ENCODE assay signal across 16 cellular contexts in the genomic region with DNA sequence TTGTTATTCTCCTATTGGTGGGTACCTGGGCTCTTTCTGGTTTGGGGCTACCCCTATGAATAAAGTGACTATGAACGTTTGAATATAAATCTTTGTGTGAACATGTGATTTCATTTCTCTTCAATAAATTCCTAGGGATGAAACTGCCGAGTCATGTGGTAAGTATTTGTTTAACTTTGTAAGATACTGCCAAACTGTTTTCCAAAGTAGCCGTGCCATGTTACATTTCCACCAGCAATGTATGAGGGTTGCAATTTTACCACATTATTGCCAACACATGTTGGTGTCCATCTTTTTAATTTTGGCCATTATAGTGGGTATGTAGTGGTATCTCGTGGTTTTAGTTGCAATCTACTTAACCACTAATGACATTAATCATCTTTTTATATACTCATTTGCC.
"Had no signal": no experiment of that assay in that cellular context is flagged by ENCODE, and none has a peak within 500 bp of the region (broad histone marks: within the 10 kb centered on the region; RNA-seq: fewer than 3 reads in every experiment).

No MANE protein-coding gene starts in this region.

- H3K27ac ChIP-seq: brain microvascular endothelial cell, coronary artery, hepatocyte, left lung, parathyroid adenoma, tibial nerve had no signal

- H3K4me2 ChIP-seq: hepatocyte had no signal

- H3K4me3 ChIP-seq: coronary artery, hepatocyte, left lung, tibial nerve had no signal

- H3K36me3 ChIP-seq: brain microvascular endothelial cell, left lung, tibial nerve had no signal

- H3K79me2 ChIP-seq: hepatocyte, parathyroid adenoma had no signal

- DNase-seq: activated CD4-positive, alpha-beta T cell treated with anti-CD3 and anti-CD28 coated beads, Interleukin-2, amount 10 ng/mL, durations not matched to agents 7 days and 5 days; activated CD8-positive, alpha-beta memory T cell treated with anti-CD3 and anti-CD28 coated beads, Interleukin-2, amount 50 U/mL, for 4 hours; activated naive CD4-positive, alpha-beta T cell treated with anti-CD3 and anti-CD28 coated beads for 36 hours; activated T-cell treated with anti-CD3 and anti-CD28 coated beads, Interleukin-2, amount 50 U/mL, for 4 hours; anterior cingulate cortex; brain microvascular endothelial cell; erythroblast; left lung; stimulated activated naive CD8-positive, alpha-beta T cell treated with anti-CD3 and anti-CD28 coated beads, Interleukin-15, Interleukin-2, amounts not matched to agents 100 U/mL and 50 U/mL, for 24 hours had no signal

- H3K9ac ChIP-seq: parathyroid adenoma had no signal

- ATAC-seq: activated T-cell treated with anti-CD3 and anti-CD28 coated beads, Interleukin-2, amount 50 U/mL, for 4 hours; stimulated activated naive CD8-positive, alpha-beta T cell treated with anti-CD3 and anti-CD28 coated beads, Interleukin-15, Interleukin-2, amounts not matched to agents 100 U/mL and 50 U/mL, for 24 hours had no signal

- H3K4me1 ChIP-seq: left lung, parathyroid adenoma, tibial nerve had no signal

- FAIRE-seq: endometrium, keratinocyte, urothelium cell line had no signal

- H3K27me3 ChIP-seq: brain microvascular endothelial cell, hepatocyte, left lung, tibial nerve had no signal

- H2AFZ ChIP-seq: hepatocyte, parathyroid adenoma had no signal
